Comparison of ENCODE assay signal across 8 cellular contexts in the genomic region with DNA sequence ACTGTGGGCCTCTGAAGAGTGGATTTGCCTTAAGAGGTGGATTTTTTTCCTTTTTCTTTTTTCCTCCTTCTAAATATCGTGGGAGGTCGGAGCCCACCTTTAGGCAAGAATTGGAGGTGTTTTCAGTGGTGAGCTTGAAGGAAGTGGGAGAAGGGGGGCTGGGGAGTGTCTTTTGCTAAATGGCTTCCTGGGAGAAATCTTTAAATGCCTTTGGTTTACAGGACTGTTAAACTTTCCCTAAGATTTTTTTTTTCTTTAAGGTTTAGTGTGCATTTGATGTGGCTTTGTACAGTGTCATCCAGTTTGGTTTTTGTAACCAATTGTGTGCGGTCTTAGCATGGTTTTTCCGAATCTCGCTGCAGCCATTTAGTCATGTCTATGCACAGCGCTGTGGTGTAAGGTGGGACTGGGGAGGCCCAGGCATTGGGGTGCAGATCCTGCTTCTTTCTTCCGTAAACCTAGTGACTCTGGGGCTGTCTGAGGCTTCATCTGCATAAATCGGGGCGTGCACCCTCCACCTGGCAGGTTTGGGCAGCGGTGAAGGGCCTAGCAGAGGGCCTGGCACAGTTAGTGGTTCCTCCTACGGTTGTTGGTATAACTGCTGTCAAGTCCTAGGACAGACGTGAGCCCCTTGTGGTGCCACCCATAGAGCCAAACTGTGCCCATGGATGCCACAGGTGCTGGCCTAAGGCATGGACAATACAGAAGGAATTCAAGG. TPM values are rescaled to one million over a fixed set of nuclear protein-coding genes. Genes with fewer than 3 reads are reported as not detected.
DNase-seq lines count a peak whose midpoint lies in the region; ATAC-seq and TF ChIP-seq lines count a peak whose summit lies in the region.

No MANE protein-coding gene starts in this region.

- no peak for TF ChIP-seq CTCF in AG04449 (IDR thresholded peaks at IDR 0.05; ENCODE audit: insufficient read depth, low read length, missing control alignments)
- no peak for TF ChIP-seq CTCF in SU-DHL-6 (IDR thresholded peaks at IDR 0.05; ENCODE audit: insufficient read depth, low read length, poor library complexity, severe bottlenecking)

- H3K4me2 ChIP-seq in GM23248 (ENCODE audit: unreplicated experiment), result peak overlapping the region; percentile 99
- H3K4me2 ChIP-seq in SU-DHL-6 (ENCODE audit: low read depth, low read length, poor library complexity, severe bottlenecking), result peak overlapping the region; percentile 93

- peaks cover 23% of the 10 kb centered on the region for H4K20me1 ChIP-seq in GM23248 (ENCODE audit: insufficient read depth)
- peaks cover 25% of the 10 kb centered on the region for H4K20me1 ChIP-seq in SU-DHL-6 (ENCODE audit: low read depth, low read length)

- H3K36me3 ChIP-seq in GM23248 (ENCODE audit: low read depth) (no peaks in the 10 kb centered on the region), SU-DHL-6 (ENCODE audit: low read length) (no peaks in the 10 kb centered on the region), iPS DF 6.9 (ENCODE audit: control insufficient read depth, insufficient read depth, low read length) (0 out of 2 replicates have a peak, but pooled peaks cover 3% of the 10 kb centered on the region)

- no peaks in the 10 kb centered on the region for H3K27me3 ChIP-seq in GM23248 (replicated peaks; ENCODE audit: insufficient read depth)
- H3K27me3 ChIP-seq in SU-DHL-6 (ENCODE audit: low read length), result no peaks in the 10 kb centered on the region
- H3K27me3 ChIP-seq in iPS DF 6.9 (ENCODE audit: control insufficient read depth, insufficient read depth, low read length), result no peaks in the 10 kb centered on the region

- peaks cover 41% of the 10 kb centered on the region for H3F3A ChIP-seq in GM23248 (ENCODE audit: insufficient read depth)
- peaks cover 31% of the 10 kb centered on the region for H3F3A ChIP-seq in SU-DHL-6 (ENCODE audit: insufficient read depth)

- H3K27ac ChIP-seq in GM23248 (peak overlapping the region; percentile 84), SU-DHL-6 (ENCODE audit: low read depth, low read length) (peak overlapping the region; percentile 94), iPS DF 6.9 (ENCODE audit: low read length) (no peak overlapping the region)

- CTCF ChIA-PET in AG04449 (lab: Yijun Ruan, JAX), result interaction anchor here (1.6 kb wide), 1 partner anchor 12 kb away, joined by 3 read pairs; no protein-coding TSS in a partner anchor

- H3K9me3 ChIP-seq in GM23248 (ENCODE audit: low read depth), result no peaks in the 10 kb centered on the region
- H3K9me3 ChIP-seq in SU-DHL-6 (ENCODE audit: insufficient read depth, low read length), result no peaks in the 10 kb centered on the region
- no peaks in the 10 kb centered on the region for H3K9me3 ChIP-seq in iPS DF 6.9 (ENCODE audit: control insufficient read depth, insufficient read depth, low read length)

- no peak for ATAC-seq in HG02885 (IDR thresholded peaks at IDR 0.05; ENCODE audit: poor library complexity, unreplicated experiment)

- POLR2A ChIA-PET in AG04449 (lab: Yijun Ruan, JAX), result interaction anchor here (1.1 kb wide), 1 partner anchor 10 kb away, joined by 3 read pairs; no protein-coding TSS in a partner anchor

- WGBS in GM23248 (ENCODE audit: low coverage in 1 of 2, low lambda C conversion rate in 2 of 2, missing lambda C conversion rate in 2 of 2), 2 experiments, result 1 to 2% methylated on average over 12 of the region's 12 CpGs
- WGBS in iPS DF 6.9 (ENCODE audit: insufficient coverage, insufficient read length), result no CpG with 5 or more reads among the region's 12 CpGs

- H3K79me2 ChIP-seq in GM23248 (ENCODE audit: insufficient read depth) (peaks cover 58% of the 10 kb centered on the region), SU-DHL-6 (ENCODE audit: insufficient read depth, low read length) (peaks cover 57% of the 10 kb centered on the region)

- H3K9ac ChIP-seq in GM23248, result peak overlapping the region; percentile 95
- H3K9ac ChIP-seq in SU-DHL-6 (ENCODE audit: low read length), result peak overlapping the region; percentile 79

- H3K9me2 ChIP-seq in GM23248 (ENCODE audit: insufficient read depth) (no peaks in the 10 kb centered on the region), SU-DHL-6 (replicated peaks; ENCODE audit: insufficient read depth, low read length) (no peaks in the 10 kb centered on the region)

- H3K4me1 ChIP-seq in GM23248 (ENCODE audit: insufficient read depth) (peaks cover 48% of the 10 kb centered on the region), iPS DF 6.9 (ENCODE audit: control insufficient read depth, insufficient read depth, low read length) (peaks cover 9% of the 10 kb centered on the region; the same call in 1 of the 2 replicates)

- DNase-seq in AG04449 (ENCODE audit: low read depth, low spot score), result no peak
- DNase-seq in GM23248, result peak; percentile 68
- peak; percentile 54 for DNase-seq in activated naive CD8-positive, alpha-beta T cell treated with anti-CD3 and anti-CD28 coated beads, Interleukin-2, amount 50 U/mL, for 16 hours (ENCODE audit: low read depth, low spot score)
- no peak for DNase-seq in iPS DF 6.9 (ENCODE audit: low read depth, low spot score)
- peak; percentile 61 to 71 (median 64) for DNase-seq in stimulated activated CD4-positive, alpha-beta T cell treated with anti-CD3 and anti-CD28 coated beads, Interleukin-12 subunit alpha, Interleukin-12 subunit beta, amount 100 ng/mL, for 48 hours (ENCODE audit: low read depth in 2 of 3, low spot score in 1 of 3)
- no peak for DNase-seq in NCI-H187 (lab: John Stamatoyannopoulos, UW)

- no peak overlapping the region for H2AFZ ChIP-seq in GM23248
- no peak overlapping the region for H2AFZ ChIP-seq in SU-DHL-6 (ENCODE audit: low read depth, low read length, severe bottlenecking)

- H3K4me3 ChIP-seq in AG04449 (ENCODE audit: low read depth, low read length) (peak overlapping the region; percentile 71), GM23248 (peak overlapping the region; percentile 94), SU-DHL-6 (ENCODE audit: insufficient read depth, low read length, poor library complexity, severe bottlenecking) (peak overlapping the region; percentile 80), iPS DF 6.9 (ENCODE audit: low read length) (peak overlapping the region; percentile 88; the same call in 1 of the 2 replicates)

- in situ Hi-C loops in GM23248 (cut with MboI), result no loop called here

RNA-seq across cellular contexts. Expression of gene PRRC2B, which starts 1.3 kb away (rescaled TPM):
- total RNA-seq in GM23248 (2014; rRNA removed; shearing (Covaris generic)), result 53.7 and 68.3 TPM in 2 replicates
- 25.2 and 30.9 TPM in 2 replicates for polyA plus RNA-seq in GM23248 (2016; fragmentation: Nextera tagmentation; extraction: Ambion mirVana)

Comparison
In these comparisons a context has a peak if more than half of its experiments do, and no peak if none do; other contexts are left out.
1. DNase-seq: peak in GM23248 (single experiment), activated naive CD8-positive, alpha-beta T cell treated with anti-CD3 and anti-CD28 coated beads, Interleukin-2, amount 50 U/mL, for 16 hours (single experiment) and stimulated activated CD4-positive, alpha-beta T cell treated with anti-CD3 and anti-CD28 coated beads, Interleukin-12 subunit alpha, Interleukin-12 subunit beta, amount 100 ng/mL, for 48 hours (3 of 3); none in AG04449 (single experiment), iPS DF 6.9 (single experiment) and NCI-H187 (0 of 2).
2. Peak in every context shown above with its lines, with median percentiles within 50 percentile points of each other: H3K4me3 ChIP-seq.